Comparison of ENCODE assay signal across 8 cellular contexts in the genomic region with DNA sequence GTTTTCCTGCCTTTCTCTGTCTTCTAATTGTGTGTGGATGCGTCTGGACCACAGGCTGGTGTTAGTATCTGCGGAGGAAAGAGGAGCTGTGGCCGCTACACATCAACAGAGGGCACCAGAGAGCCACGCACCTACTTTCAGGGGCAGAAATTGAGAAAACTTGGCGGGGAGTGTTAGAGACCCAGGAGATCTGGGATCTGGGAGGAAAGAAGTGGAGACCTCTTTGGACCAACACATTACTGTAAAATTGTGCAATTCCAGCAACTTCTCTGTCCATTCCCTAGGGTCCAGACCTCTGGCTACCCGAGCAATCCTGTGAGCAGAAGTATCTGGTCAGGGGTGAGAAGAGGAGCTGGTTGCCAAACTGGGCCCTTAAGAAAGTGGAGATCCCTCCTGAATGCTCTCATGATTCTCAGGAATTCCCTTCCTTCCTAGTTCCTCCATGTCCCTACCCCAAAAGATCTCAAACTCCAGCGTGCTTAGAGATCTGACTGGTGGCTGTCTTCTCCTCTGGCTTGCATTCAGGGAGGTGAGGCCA. TPM values are rescaled to one million over a fixed set of nuclear protein-coding genes. Genes with fewer than 3 reads are reported as not detected.
A peak's percentile ranks its signal among the peaks of the same experiment; 100 is the strongest.
DNase-seq lines count a peak whose midpoint lies in the region; ATAC-seq and TF ChIP-seq lines count a peak whose summit lies in the region.

No MANE protein-coding gene starts in this region.

- no peak overlapping the region for H3K4me3 ChIP-seq in CD4-positive, CD25-positive, alpha-beta regulatory T cell (ENCODE audit: low read depth, low read length)
- H3K4me3 ChIP-seq in OCI-LY1 (ENCODE audit: low read depth, low read length, poor library complexity, severe bottlenecking) (no peak overlapping the region), trophoblast cell (ENCODE audit: low read depth, low read length) (no peak overlapping the region)

- no CpG with 5 or more reads among the region's 7 CpGs for WGBS in H9 (ENCODE audit: extremely low coverage, insufficient read length, low lambda C conversion rate)
- WGBS in trophoblast cell (ENCODE audit: extremely low coverage, insufficient coverage, insufficient read length) = no CpG with 5 or more reads among the region's 7 CpGs

- H3K36me3 ChIP-seq in CD4-positive, CD25-positive, alpha-beta regulatory T cell (ENCODE audit: control insufficient read depth, insufficient read depth, low read length) = no peaks in the 10 kb centered on the region
- no peaks in the 10 kb centered on the region for H3K36me3 ChIP-seq in OCI-LY1 (ENCODE audit: insufficient read depth, low read length)
- peaks cover 0 to 6% of the 10 kb centered on the region in 2 experiments for H3K36me3 ChIP-seq in trophoblast cell (ENCODE audit: control insufficient read depth in 1 of 2, insufficient read depth in 2 of 2, low read length in 2 of 2)

- H2BK12ac ChIP-seq in H9 (ENCODE audit: insufficient read length, low read depth, low read length) (no peak overlapping the region), trophoblast cell (ENCODE audit: low read length) (peak overlapping the region; percentile 12)

- H3K4ac ChIP-seq in H9 (ENCODE audit: low read depth, low read length) = no peak overlapping the region
- no peak overlapping the region for H3K4ac ChIP-seq in trophoblast cell (ENCODE audit: low read depth, low read length)

- H3K9me3 ChIP-seq in CD4-positive, CD25-positive, alpha-beta regulatory T cell (ENCODE audit: control insufficient read depth in 2 of 2, low read length in 2 of 2) = no peaks in the 10 kb centered on the region
- H3K9me3 ChIP-seq in H9 (ENCODE audit: control insufficient read depth, low read depth, low read length) (no peaks in the 10 kb centered on the region), OCI-LY1 (ENCODE audit: low read length) (no peaks in the 10 kb centered on the region), trophoblast cell (ENCODE audit: insufficient read depth, low read depth, low read length) (peaks cover 2% of the 10 kb centered on the region)

- H4K91ac ChIP-seq in H9 (ENCODE audit: insufficient read length, low read depth, low read length) (no peak overlapping the region), trophoblast cell (ENCODE audit: low read depth, low read length) (peak overlapping the region; percentile 59)

- no peak overlapping the region for H3K27ac ChIP-seq in CD4-positive, CD25-positive, alpha-beta regulatory T cell (ENCODE audit: insufficient read depth, low read length, poor library complexity, severe bottlenecking)
- no peak overlapping the region for H3K27ac ChIP-seq in H9 (ENCODE audit: insufficient read length, low read depth, low read length)
- H3K27ac ChIP-seq in OCI-LY1 (ENCODE audit: low read depth, low read length, poor library complexity, severe bottlenecking) = no peak overlapping the region
- H3K27ac ChIP-seq in trophoblast cell (ENCODE audit: low read depth, low read length) = peak overlapping the region; percentile 3

- H2BK120ac ChIP-seq in H9 (ENCODE audit: low read depth, low read length, poor library complexity, severe bottlenecking) = no peak overlapping the region
- H2BK120ac ChIP-seq in trophoblast cell (ENCODE audit: insufficient read depth, low read length, poor library complexity) = peak overlapping the region; percentile 6

- peaks cover 3% of the 10 kb centered on the region for H3K36me3 Mint-ChIP-seq in CD4-positive, CD25-positive, alpha-beta regulatory T cell
- 0 out of 7 replicates have a peak, but pooled peaks cover 0 to 2% (median 0%) of the 10 kb centered on the region in 3 experiments for H3K36me3 Mint-ChIP-seq in H9 (ENCODE audit: insufficient read depth in 1 of 3, low read depth in 3 of 3)

- peak in 1 of 2 donors; percentile 52 for ATAC-seq in CD4-positive, CD25-positive, alpha-beta regulatory T cell (ENCODE audit: low read depth in 2 of 2)
- no peak for ATAC-seq in GM19324 (IDR thresholded peaks at IDR 0.05; ENCODE audit: low FRiP score, unreplicated experiment)

- H2BK5ac ChIP-seq in H9 (ENCODE audit: insufficient read length, low read length) (no peak overlapping the region), trophoblast cell (ENCODE audit: low read depth, low read length, poor library complexity) (no peak overlapping the region)

- H3K4me1 ChIP-seq in CD4-positive, CD25-positive, alpha-beta regulatory T cell (ENCODE audit: control insufficient read depth, insufficient read depth, low read length, poor library complexity, severe bottlenecking) = peaks cover 4% of the 10 kb centered on the region
- peaks cover 14% of the 10 kb centered on the region; the same call in 1 of the 2 replicates for H3K4me1 ChIP-seq in H9 (ENCODE audit: insufficient read depth, low read length)
- peaks cover 8% of the 10 kb centered on the region for H3K4me1 ChIP-seq in OCI-LY1 (ENCODE audit: insufficient read depth, low read length, severe bottlenecking)
- H3K4me1 ChIP-seq in trophoblast cell (ENCODE audit: control insufficient read depth in 1 of 2, insufficient read depth in 2 of 2, low read length in 2 of 2) = peaks cover 12 to 23% of the 10 kb centered on the region in 2 experiments

- H3K9me2 ChIP-seq in OCI-LY1 (ENCODE audit: low read depth, low read length) = no peaks in the 10 kb centered on the region

- H3K14ac ChIP-seq in H9 (ENCODE audit: insufficient read depth, low read length) = no peak overlapping the region
- H3K14ac ChIP-seq in trophoblast cell (ENCODE audit: low read length) = no peak overlapping the region

- no peaks in the 10 kb centered on the region for H3F3A ChIP-seq in OCI-LY1 (ENCODE audit: insufficient read depth, low read length)

- peaks cover 9% of the 10 kb centered on the region for H3K23me2 ChIP-seq in H9 (ENCODE audit: insufficient read length, low read depth, low read length, poor library complexity, severe bottlenecking)

- TF ChIP-seq CTCF in H9 (conservative IDR thresholded peaks at IDR 0.05) = peak; percentile 94
- TF ChIP-seq CTCF in OCI-LY1 (IDR thresholded peaks at IDR 0.05; ENCODE audit: low read length) = peak; percentile 95

- no peak overlapping the region for H4K5ac ChIP-seq in H9 (ENCODE audit: insufficient read length, low read depth, low read length)

- no peak overlapping the region for H3K27ac Mint-ChIP-seq in CD4-positive, CD25-positive, alpha-beta regulatory T cell
- H3K27ac Mint-ChIP-seq in H9 = no peak overlapping the region

- no peak overlapping the region for H2BK20ac ChIP-seq in H9 (ENCODE audit: low read depth, low read length, poor library complexity, severe bottlenecking)

- H3K9ac ChIP-seq in H9 (ENCODE audit: extremely low read depth, insufficient read length, low read length) (no peak overlapping the region), OCI-LY1 (ENCODE audit: low read length) (no peak overlapping the region), trophoblast cell (ENCODE audit: low read length) (no peak overlapping the region)

- H3K9me3 Mint-ChIP-seq in CD4-positive, CD25-positive, alpha-beta regulatory T cell = peaks cover 0 to 3% (median 0%) of the 10 kb centered on the region in 7 donors
- peaks cover 0 to 2% of the 10 kb centered on the region in 2 experiments; a peak in 1 of 5 replicates for H3K9me3 Mint-ChIP-seq in H9

- H3K23ac ChIP-seq in H9 (ENCODE audit: insufficient read length, low read depth, low read length) (no peak overlapping the region), trophoblast cell (ENCODE audit: low read length) (no peak overlapping the region)

- H3K79me1 ChIP-seq in H9 (ENCODE audit: insufficient read depth, low read depth, low read length, poor library complexity, severe bottlenecking) (no peaks in the 10 kb centered on the region), trophoblast cell (ENCODE audit: low read length) (peaks cover 19% of the 10 kb centered on the region)

- H4K20me1 ChIP-seq in H9 (ENCODE audit: control insufficient read depth, insufficient read depth, insufficient read length) = no peaks in the 10 kb centered on the region
- no peaks in the 10 kb centered on the region for H4K20me1 ChIP-seq in OCI-LY1 (ENCODE audit: insufficient read depth, low read length)

- H4K12ac ChIP-seq in trophoblast cell (ENCODE audit: low read depth, low read length) = no peak overlapping the region

- H3K27me3 ChIP-seq in CD4-positive, CD25-positive, alpha-beta regulatory T cell (ENCODE audit: control insufficient read depth, insufficient read depth, low read length) = peaks cover 16% of the 10 kb centered on the region
- H3K27me3 ChIP-seq in H9 (ENCODE audit: insufficient read depth, low read length) (no peaks in the 10 kb centered on the region), OCI-LY1 (ENCODE audit: insufficient read depth, low read length) (peaks cover 4% of the 10 kb centered on the region), trophoblast cell (ENCODE audit: insufficient read depth, low read length) (no peaks in the 10 kb centered on the region)

- no peak overlapping the region for H3K56ac ChIP-seq in H9 (ENCODE audit: insufficient read length, low read depth, low read length)

- no peak overlapping the region for H3T11ph ChIP-seq in H9 (ENCODE audit: low read length)

- H2AFZ ChIP-seq in H9 (ENCODE audit: low read length) (no peak overlapping the region), OCI-LY1 (ENCODE audit: low read length) (no peak overlapping the region), trophoblast cell (ENCODE audit: insufficient read depth, low read length, poor library complexity) (no peak overlapping the region)

- H2AK5ac ChIP-seq in H9 (ENCODE audit: insufficient read length, low read length) (no peak overlapping the region), trophoblast cell (ENCODE audit: low read length) (no peak overlapping the region)

- H2BK15ac ChIP-seq in H9 (ENCODE audit: low read depth, low read length) = no peak overlapping the region

- no peak overlapping the region for H3K4me2 ChIP-seq in H9 (ENCODE audit: insufficient read depth, insufficient read length, low read length)
- no peak overlapping the region for H3K4me2 ChIP-seq in OCI-LY1 (ENCODE audit: low read length)
- H3K4me2 ChIP-seq in trophoblast cell (ENCODE audit: low read length) = no peak overlapping the region

- no peak overlapping the region for H3K18ac ChIP-seq in H9 (ENCODE audit: insufficient read length, low read depth, low read length)
- peak overlapping the region; percentile 39 for H3K18ac ChIP-seq in trophoblast cell (ENCODE audit: low read length)

- no peak overlapping the region for H3K4me3 Mint-ChIP-seq in CD4-positive, CD25-positive, alpha-beta regulatory T cell
- H3K4me3 Mint-ChIP-seq in H9 = peak overlapping the region; percentile 3 to 11; a peak in 3 of 5 replicates

- DNase-seq in CD4-positive, CD25-positive, alpha-beta regulatory T cell = peak in 2 of 3 donors; percentile 13 to 31
- DNase-seq in H9 = peak; percentile 73
- DNase-seq in activated naive CD4-positive, alpha-beta T cell treated with Interleukin-2 at 50 U/mL for 16 hours = peak; percentile 29
- peak; percentile 83 for DNase-seq in glomerular visceral epithelial cell (ENCODE audit: extremely low spot score)
- peak; percentile 23 to 68 for DNase-seq in trophoblast cell
- DNase-seq in SHP77 treated with DMSO at 0.1 percent for 48 hours (lab: John Stamatoyannopoulos, UW) = no peak

- peaks cover 18% of the 10 kb centered on the region; the same call in 1 of the 2 replicates for H3K79me2 ChIP-seq in H9 (ENCODE audit: insufficient read depth, low read length)
- no peaks in the 10 kb centered on the region for H3K79me2 ChIP-seq in OCI-LY1 (ENCODE audit: insufficient read depth, low read length)
- peaks cover 23% of the 10 kb centered on the region for H3K79me2 ChIP-seq in trophoblast cell (ENCODE audit: control insufficient read depth, insufficient read depth, low read length, poor library complexity)

- peaks cover 0 to 15% (median 0%) of the 10 kb centered on the region in 4 donors for H3K4me1 Mint-ChIP-seq in CD4-positive, CD25-positive, alpha-beta regulatory T cell
- peaks cover 25 to 40% of the 10 kb centered on the region in 2 experiments for H3K4me1 Mint-ChIP-seq in H9

- H4K8ac ChIP-seq in H9 (replicated peaks; ENCODE audit: insufficient read length, low read depth, low read length) (no peak overlapping the region), trophoblast cell (ENCODE audit: low read depth, low read length) (no peak overlapping the region)

- peaks cover 44% of the 10 kb centered on the region for H3K27me3 Mint-ChIP-seq in CD4-positive, CD25-positive, alpha-beta regulatory T cell
- H3K27me3 Mint-ChIP-seq in H9 (ENCODE audit: low read depth) = peaks cover 12% of the 10 kb centered on the region

RNA-seq across cellular contexts. Expression of a gene that starts 1.3 kb away (rescaled TPM):
- total RNA-seq in CD4-positive, CD25-positive, alpha-beta regulatory T cell = not detected
- polyA plus RNA-seq in CD4-positive, CD25-positive, alpha-beta regulatory T cell = not detected
- total RNA-seq in H9 (2021) = 29.9 and 30.5 TPM in 2 replicates
- 42.1 and 42.5 TPM in 2 replicates for polyA plus RNA-seq in trophoblast cell (2013)

Comparison
In these comparisons a context has a peak if more than half of its experiments do, and no peak if none do; other contexts are left out.
1. H3K4me3 Mint-ChIP-seq: peak in H9 (2 of 2); none in CD4-positive, CD25-positive, alpha-beta regulatory T cell (0 of 4).
2. RNA of a gene that starts 1.3 kb away (total RNA-seq): 29.9 to 30.5 TPM in H9; not detected in CD4-positive, CD25-positive, alpha-beta regulatory T cell (single experiment); every median in the first group is over 10 times any median in the second.